33 cellular contexts compared by ENCODE assay signal in genomic region chr3:45275006-45275704, GRCh38. TPM values are rescaled to one million over a fixed set of nuclear protein-coding genes. Genes with fewer than 3 reads are reported as not detected.
DNase-seq lines count a peak whose midpoint lies in the region; ATAC-seq, FAIRE-seq and TF ChIP-seq lines count a peak whose summit lies in the region.
"Had no signal": no experiment of that assay in that cellular context is flagged by ENCODE, and none has a peak within 500 bp of the region (broad histone marks: within the 10 kb centered on the region; RNA-seq: fewer than 3 reads in every experiment).

No MANE protein-coding gene starts in this region.

- H3K4me2 ChIP-seq in K562 (ENCODE audit: insufficient read depth, low read length) = no peak overlapping the region

- peaks cover 11% of the 10 kb centered on the region; the same call in 1 of the 2 replicates for H3K9me3 ChIP-seq in K562 (replicated peaks; ENCODE audit: control insufficient read depth, insufficient read depth, low read depth, low read length)
- H3K9me3 ChIP-seq: MG63, pancreas, thyroid gland had no signal

- H3K9ac ChIP-seq in K562 (ENCODE audit: insufficient read depth in 1 of 2, low read depth in 2 of 2, low read length in 2 of 2) = no peak overlapping the region

- ATAC-seq in K562 = no peak
- ATAC-seq in left lobe of liver = no peak
- no peak for ATAC-seq in HG02870 (IDR thresholded peaks at IDR 0.05; ENCODE audit: unreplicated experiment)
- ATAC-seq: activated CD8-positive, alpha-beta T cell treated with anti-CD3 and anti-CD28 coated beads for 36 hours; activated naive CD4-positive, alpha-beta T cell treated with anti-CD3 and anti-CD28 coated beads, Interleukin-2, amount 50 U/mL, for 72 hours; HCT116; pancreas; T-cell had no signal

- TF ChIP-seq RAD21 in K562 (CRISPR knock-in tag; conservative IDR thresholded peaks at IDR 0.05 in 1 of 2, IDR thresholded peaks at IDR 0.05 in 1 of 2) = no peak

- H3K27me3 ChIP-seq in K562 (ENCODE audit: control insufficient read depth in 2 of 2, insufficient read depth in 2 of 2, low read length in 2 of 2) = no peaks in the 10 kb centered on the region
- H3K27me3 ChIP-seq: breast epithelium, MG63, pancreas, thyroid gland had no signal

- BruUV-seq in K562 (replicated peaks; lab: Mats Ljungman, UMichigan) = no TSS peak

- H3K9me1 ChIP-seq in K562 (ENCODE audit: control insufficient read depth, insufficient read depth, low read length) = peaks cover 7% of the 10 kb centered on the region

- intact Hi-C loops in K562 (cut with micrococcal nuclease) = no loop called here

- H3K36me3 ChIP-seq in K562 (ENCODE audit: control insufficient read depth, insufficient read depth, low read length) = no peaks in the 10 kb centered on the region
- H3K36me3 ChIP-seq: breast epithelium, MG63, pancreas, stomach, thyroid gland had no signal

- no peak overlapping the region for H3K27ac ChIP-seq in K562 (ENCODE audit: extremely low read depth, low read depth, low read length)
- H3K27ac ChIP-seq: breast epithelium, epithelial cell of prostate, pancreas, stomach, thyroid gland had no signal

- peaks cover 22 to 43% of the 10 kb centered on the region in 2 experiments for H3K4me1 ChIP-seq in K562 (replicated peaks in 1 of 2; ENCODE audit: control insufficient read depth in 2 of 2, insufficient read depth in 2 of 2, low read length in 2 of 2)
- H3K4me1 ChIP-seq: breast epithelium, pancreas, stomach, thyroid gland had no signal

- FAIRE-seq in K562 (lab: Jason Lieb, UNC) (no peak), HTR-8/SVneo (lab: Jason Lieb, UNC) (no peak)
- FAIRE-seq: colon, GM19239, pancreas, small intestine, TTC549 had no signal

- H4K20me1 ChIP-seq in K562 (replicated peaks; ENCODE audit: control insufficient read depth, insufficient read depth, low read length) = no peaks in the 10 kb centered on the region

- H3K79me2 ChIP-seq in K562 (ENCODE audit: control insufficient read depth, insufficient read depth, low read length) = no peaks in the 10 kb centered on the region

- no peak for TF ChIP-seq POLR2A in K562 (conservative IDR thresholded peaks at IDR 0.05)

- no peak for TF ChIP-seq CTCF in K562 (IDR thresholded peaks at IDR 0.05 in 2 of 3, conservative IDR thresholded peaks at IDR 0.05 in 1 of 3; ENCODE audit: insufficient read depth in 2 of 3, low read depth in 1 of 3, low read length in 3 of 3)

- in situ Hi-C loops in K562 (cut with MboI) = no loop called here

- POLR2A ChIA-PET in K562 (lab: Yijun Ruan, JAX) = interaction anchor here (1.0 to 1.6 kb wide), 2 partner anchors 10 to 160 kb away, joined by 3 to 7 read pairs; no protein-coding TSS in a partner anchor

- DNase-seq in NCI-H2107 treated with DMSO at 0.1 percent for 48 hours (lab: John Stamatoyannopoulos, UW; ENCODE audit: unreplicated experiment) = peak; percentile 71
- DNase-seq in NCI-H2107 (lab: John Stamatoyannopoulos, UW) = no peak
- DNase-seq in NCI-H345 (lab: John Stamatoyannopoulos, UW) = peak; percentile 95
- DNase-seq in K562 (ENCODE audit: extremely low read depth in 1 of 4, low spot score in 3 of 4) = no peak
- no peak for DNase-seq in left lobe of liver (ENCODE audit: low spot score)
- DNase-seq in HTR-8/SVneo (ENCODE audit: insufficient read length, low spot score) = no peak
- DNase-seq in occipital lobe (lab: John Stamatoyannopoulos, UW) = no peak
- DNase-seq: activated CD4-positive, CD25-positive, alpha-beta regulatory T cell treated with anti-CD3 and anti-CD28 coated beads, Interleukin-2, amount 50 U/mL, for 72 hours; activated CD8-positive, alpha-beta T cell treated with anti-CD3 and anti-CD28 coated beads for 36 hours; CD4-positive, alpha-beta memory T cell; DMS 273 treated with DMSO at 0.1 percent for 48 hours; effector CD4-positive, alpha-beta T cell; GDM1; kidney glomerular epithelial cell; MG63; NCI-H1930; NCI-H526; nephron progenitor cell; pancreas; RPMI8226; small intestine; stomach; T-cell; thyroid gland had no signal

- no peak overlapping the region for H3K4me3 ChIP-seq in K562
- H3K4me3 ChIP-seq: breast epithelium, lung, MG63, pancreas, stomach, thyroid gland had no signal

- 51% methylated on average over 5 of the region's 5 CpGs for WGBS in K562 (ENCODE audit: insufficient coverage, low coverage, missing lambda C conversion rate)

- TF ChIP-seq EP300 in K562 (IDR thresholded peaks at IDR 0.05; ENCODE audit: low read length) = no peak

- H2AFZ ChIP-seq in K562 (ENCODE audit: low read depth, low read length) = no peak overlapping the region

- CTCF ChIA-PET in K562 (lab: Yijun Ruan, JAX; ENCODE audit: low intra/inter-chr PET ratio) = no interaction called here

TF ChIP-seq in K562, 482 proteins besides CTCF, POLR2A, EP300 and RAD21:
- TF ChIP-seq TBP (optimal IDR thresholded peaks at IDR 0.05; ENCODE audit: low read depth, low read length) = peak; percentile 16
- no peak for TF ChIP-seq ZKSCAN8 (CRISPR knock-in tag; IDR thresholded peaks at IDR 0.05)

RNA-seq across cellular contexts. Expression of gene TMEM158, which starts 49.1 kb away (rescaled TPM):
- 17.6 and 30.8 TPM in 2 replicates for total RNA-seq in K562 (2011; cell fraction: chromatin; rRNA removed; ENCODE audit: low replicate concordance)
- total RNA-seq in K562 (2011; cell fraction: nucleolus; rRNA removed) = 39.3 and 69.5 TPM in 2 replicates
- 34.5 and 58.6 TPM in 2 replicates for total RNA-seq in K562 (2011; cell fraction: nucleoplasm; rRNA removed)
- 23.6 and 24.7 TPM in 2 replicates for total RNA-seq in K562 (2014; rRNA removed)
- total RNA-seq in K562 (2014; rRNA removed; fragmentation: Illumina TruSeq; extraction: Trizol) = 6.8 and 9.5 TPM in 2 replicates
- total RNA-seq in K562 (2015; rRNA removed; fragmentation: Illumina TruSeq; extraction: Trizol) = 3.7 and 4.1 TPM in 2 replicates
- 33.2 and 46.5 TPM in 2 replicates for total RNA-seq in K562 (2021)
- polyA plus RNA-seq in K562 (2011; rRNA removed) = 17.0 and 32.4 TPM in 2 replicates
- 23.8 and 166 TPM in 2 replicates for polyA plus RNA-seq in K562 (2011; cell fraction: cytosol; rRNA removed)
- 20.8 and 52.4 TPM in 2 replicates for polyA plus RNA-seq in K562 (2011; cell fraction: nucleus; rRNA removed)
- polyA plus RNA-seq in K562 (2012) = 15.6 and 28.2 TPM in 2 replicates
- 8.4 and 12.6 TPM in 2 replicates for polyA plus RNA-seq in K562 (2014; fragmentation: Illumina TruSeq; extraction: Trizol)
- 1 to 10 TPM; 2.2 to 2.6 TPM for polyA plus RNA-seq in K562 (2014; fragmentation: Nextera tagmentation; extraction: Ambion mirVana)
- 18.9 and 24.6 TPM in 2 replicates for polyA plus RNA-seq in K562 (2014; rRNA removed)
- 5.0 and 12.8 TPM in 2 replicates for polyA minus RNA-seq in K562 (2011; rRNA and poly(A)+ RNA removed)
- polyA minus RNA-seq in K562 (2011; cell fraction: cytosol; rRNA and poly(A)+ RNA removed) = 36.2 and 47.6 TPM in 2 replicates
- polyA minus RNA-seq in K562 (2011; cell fraction: nucleus; rRNA and poly(A)+ RNA removed) = 8.7 and 12.8 TPM in 2 replicates
- total RNA-seq in left lobe of liver = 1.1 TPM
- 23.4 TPM for total RNA-seq in occipital lobe
- total RNA-seq: activated CD8-positive, alpha-beta T cell treated with anti-CD3 and anti-CD28 coated beads for 36 hours; activated naive CD4-positive, alpha-beta T cell treated with anti-CD3 and anti-CD28 coated beads, Interleukin-2, amount 50 U/mL, for 72 hours; CD4-positive, alpha-beta memory T cell had no signal
- polyA plus RNA-seq: CD4-positive, alpha-beta memory T cell had no signal

Comparison
In these comparisons a context has a peak if more than half of its experiments do, and no peak if none do; other contexts are left out.
1. DNase-seq: peak in NCI-H2107 treated with DMSO at 0.1 percent for 48 hours (single experiment) and NCI-H345 (single experiment); none in NCI-H2107 (single experiment), K562 (0 of 4), left lobe of liver (single experiment), HTR-8/SVneo (single experiment) and occipital lobe (single experiment).